In genomic region chr1:177257596-177257995, GRCh38 we compare ENCODE assay signal across 31 cellular contexts.
"Had no signal": no experiment of that assay in that cellular context is flagged by ENCODE, and none has a peak within 500 bp of the region (broad histone marks: within the 10 kb centered on the region; RNA-seq: fewer than 3 reads in every experiment).

No MANE protein-coding gene starts in this region.

- H3K27ac Mint-ChIP-seq: activated B cell treated with CpG ODN at 0.5 μM for 24 hours; activated CD8-positive, alpha-beta T cell treated with anti-CD3 and anti-CD28 coated beads for 36 hours; activated naive CD4-positive, alpha-beta T cell treated with anti-CD3 and anti-CD28 coated beads for 36 hours; activated naive CD4-positive, alpha-beta T cell treated with anti-CD3 and anti-CD28 coated beads, Interleukin-2, amount 50 U/mL, for 24 hours; activated naive CD8-positive, alpha-beta T cell treated with anti-CD3 and anti-CD28 coated beads, Interleukin-2, amount 10 ng/mL, durations not matched to agents 7 days and 5 days; activated T-helper 17 cell treated with anti-CD3 and anti-CD28 coated beads, Interleukin-2, amount 50 U/mL, for 72 hours; effector memory CD8-positive, alpha-beta T cell; T-helper 17 cell; T-helper 2 cell treated with Interferon-gamma antibody and Interleukin-4, amounts not matched to agents 5 μg/mL and 100 μg/mL, for 36 hours had no signal

- H3K9me3 Mint-ChIP-seq: activated B cell treated with CpG ODN at 0.5 μM for 24 hours; activated CD8-positive, alpha-beta T cell treated with anti-CD3 and anti-CD28 coated beads for 36 hours; activated naive CD4-positive, alpha-beta T cell treated with anti-CD3 and anti-CD28 coated beads for 36 hours; activated naive CD4-positive, alpha-beta T cell treated with anti-CD3 and anti-CD28 coated beads, Interleukin-2, amount 50 U/mL, for 24 hours; activated naive CD8-positive, alpha-beta T cell treated with anti-CD3 and anti-CD28 coated beads, Interleukin-2, amount 10 ng/mL, durations not matched to agents 7 days and 5 days; activated T-cell treated with anti-CD3 and anti-CD28 coated beads, Interleukin-2, amount 50 U/mL, for 4 hours; T-helper 2 cell treated with Interferon-gamma antibody and Interleukin-4, amounts not matched to agents 5 μg/mL and 100 μg/mL, for 36 hours had no signal

- H3K27me3 Mint-ChIP-seq: activated CD8-positive, alpha-beta T cell treated with anti-CD3 and anti-CD28 coated beads for 36 hours; activated naive CD8-positive, alpha-beta T cell treated with anti-CD3 and anti-CD28 coated beads, Interleukin-2, amount 10 ng/mL, durations not matched to agents 7 days and 5 days; activated T-helper 17 cell treated with anti-CD3 and anti-CD28 coated beads, Interleukin-2, amount 50 U/mL, for 72 hours; effector memory CD8-positive, alpha-beta T cell; T-helper 17 cell had no signal

- H3K36me3 ChIP-seq: esophagus squamous epithelium, gastroesophageal sphincter, WERI-Rb-1 had no signal

- H3K4me1 Mint-ChIP-seq: activated B cell treated with CpG ODN at 0.5 μM for 24 hours; activated naive CD4-positive, alpha-beta T cell treated with anti-CD3 and anti-CD28 coated beads, Interleukin-2, amount 50 U/mL, for 24 hours; activated naive CD8-positive, alpha-beta T cell treated with anti-CD3 and anti-CD28 coated beads, Interleukin-2, amount 10 ng/mL, durations not matched to agents 7 days and 5 days; activated T-helper 17 cell treated with anti-CD3 and anti-CD28 coated beads, Interleukin-2, amount 50 U/mL, for 72 hours; T-helper 17 cell had no signal

- H3K4me3 Mint-ChIP-seq: activated B cell treated with CpG ODN at 0.5 μM for 24 hours; activated CD8-positive, alpha-beta T cell treated with anti-CD3 and anti-CD28 coated beads for 36 hours; activated naive CD4-positive, alpha-beta T cell treated with anti-CD3 and anti-CD28 coated beads for 36 hours; activated naive CD4-positive, alpha-beta T cell treated with anti-CD3 and anti-CD28 coated beads, Interleukin-2, amount 50 U/mL, for 24 hours; activated naive CD8-positive, alpha-beta T cell treated with anti-CD3 and anti-CD28 coated beads, Interleukin-2, amount 10 ng/mL, durations not matched to agents 7 days and 5 days; activated T-cell treated with anti-CD3 and anti-CD28 coated beads, Interleukin-2, amount 50 U/mL, for 4 hours; activated T-helper 17 cell treated with anti-CD3 and anti-CD28 coated beads, Interleukin-2, amount 50 U/mL, for 72 hours; effector memory CD8-positive, alpha-beta T cell; T-helper 17 cell; T-helper 2 cell treated with Interferon-gamma antibody and Interleukin-4, amounts not matched to agents 5 μg/mL and 100 μg/mL, for 36 hours had no signal

- H3K27me3 ChIP-seq: esophagus squamous epithelium, gastroesophageal sphincter had no signal

- H3K36me3 Mint-ChIP-seq: activated naive CD4-positive, alpha-beta T cell treated with anti-CD3 and anti-CD28 coated beads, Interleukin-2, amount 50 U/mL, for 24 hours; activated naive CD8-positive, alpha-beta T cell treated with anti-CD3 and anti-CD28 coated beads, Interleukin-2, amount 10 ng/mL, durations not matched to agents 7 days and 5 days had no signal

- DNase-seq: activated B cell treated with CpG ODN at 0.5 μM for 24 hours; activated CD4-positive, alpha-beta T cell treated with anti-CD3 and anti-CD28 coated beads for 48 hours; activated CD4-positive, alpha-beta T cell treated with anti-CD3 and anti-CD28 coated beads, Interleukin-2, amount 50 U/mL, for 1 hour; activated CD4-positive, alpha-beta T cell treated with anti-CD3 and anti-CD28 coated beads, Interleukin-2, amount 50 U/mL, for 48 hours; activated CD8-positive, alpha-beta memory T cell treated with anti-CD3 and anti-CD28 coated beads for 24 hours; activated CD8-positive, alpha-beta T cell treated with anti-CD3 and anti-CD28 coated beads for 36 hours; activated effector memory CD4-positive, alpha-beta T cell treated with anti-CD3 and anti-CD28 coated beads, Interleukin-2, amount 50 U/mL, for 16 hours; activated naive CD4-positive, alpha-beta T cell treated with anti-CD3 and anti-CD28 coated beads for 36 hours; activated naive CD8-positive, alpha-beta T cell treated with anti-CD3 and anti-CD28 coated beads, Interleukin-2, amount 10 ng/mL, durations not matched to agents 7 days and 5 days; activated T-cell treated with anti-CD3 and anti-CD28 coated beads, Interleukin-2, amount 50 U/mL, for 4 hours; caudate nucleus; cortex of kidney; dermis blood vessel endothelial cell; effector CD4-positive, alpha-beta T cell; effector memory CD8-positive, alpha-beta T cell; esophagus squamous epithelium; foreskin melanocyte; T-helper 1 cell; T-helper 17 cell; T1000; WERI-Rb-1 had no signal

- H3K9me3 ChIP-seq: esophagus squamous epithelium, gastroesophageal sphincter had no signal

- H3K27ac ChIP-seq: epithelial cell of prostate, esophagus squamous epithelium, gastroesophageal sphincter, WERI-Rb-1 had no signal

- H3K4me3 ChIP-seq: esophagus squamous epithelium, gastroesophageal sphincter had no signal

- ATAC-seq: activated CD4-positive, CD25-positive, alpha-beta regulatory T cell treated with anti-CD3 and anti-CD28 coated beads, Interleukin-2, amount 50 U/mL, for 24 hours; activated CD8-positive, alpha-beta T cell treated with anti-CD3 and anti-CD28 coated beads for 36 hours; activated T-cell treated with anti-CD3 and anti-CD28 coated beads, Interleukin-2, amount 50 U/mL, for 4 hours; activated T-helper 17 cell treated with anti-CD3 and anti-CD28 coated beads, Interleukin-2, amount 50 U/mL, for 72 hours; effector memory CD8-positive, alpha-beta T cell; gastroesophageal sphincter; T-helper 17 cell had no signal

- FAIRE-seq: astrocyte, colon, endometrium, endothelial cell of umbilical vein had no signal
